Comparison of ENCODE assay signal across 25 cellular contexts in genomic region chr3:53712817-53713388, GRCh38.
DNase-seq lines count a peak whose midpoint lies in the region; ATAC-seq lines count a peak whose summit lies in the region.
"Had no signal": no experiment of that assay in that cellular context is flagged by ENCODE, and none has a peak within 500 bp of the region (broad histone marks: within the 10 kb centered on the region; RNA-seq: fewer than 3 reads in every experiment).

No MANE protein-coding gene starts in this region.

- H3K9me3 Mint-ChIP-seq in activated CD4-positive, alpha-beta T cell treated with anti-CD3 and anti-CD28 coated beads for 36 hours (ENCODE audit: low read depth) = no peaks in the 10 kb centered on the region
- H3K9me3 Mint-ChIP-seq in activated CD4-positive, alpha-beta memory T cell treated with anti-CD3 and anti-CD28 coated beads for 36 hours = no peaks in the 10 kb centered on the region
- H3K9me3 Mint-ChIP-seq in stimulated activated effector memory CD8-positive, alpha-beta T cell treated with anti-CD3 and anti-CD28 coated beads, Interleukin-12 subunit alpha, Interleukin-12 subunit beta, amount 100 ng/mL, for 72 hours = no peaks in the 10 kb centered on the region
- H3K9me3 Mint-ChIP-seq: activated naive CD8-positive, alpha-beta T cell treated with anti-CD3 and anti-CD28 coated beads for 36 hours; CD8-positive, alpha-beta T cell had no signal

- no peaks in the 10 kb centered on the region for H3K36me3 Mint-ChIP-seq in activated CD4-positive, alpha-beta T cell treated with anti-CD3 and anti-CD28 coated beads for 36 hours (ENCODE audit: low read depth)
- H3K36me3 Mint-ChIP-seq in activated CD4-positive, alpha-beta memory T cell treated with anti-CD3 and anti-CD28 coated beads for 36 hours = no peaks in the 10 kb centered on the region
- H3K36me3 Mint-ChIP-seq in stimulated activated effector memory CD8-positive, alpha-beta T cell treated with anti-CD3 and anti-CD28 coated beads, Interleukin-12 subunit alpha, Interleukin-12 subunit beta, amount 100 ng/mL, for 72 hours = no peaks in the 10 kb centered on the region
- H3K36me3 Mint-ChIP-seq: activated CD8-positive, alpha-beta memory T cell treated with anti-CD3 and anti-CD28 coated beads, Interleukin-2, amount 10 ng/mL, durations not matched to agents 7 days and 5 days; activated naive CD8-positive, alpha-beta T cell treated with anti-CD3 and anti-CD28 coated beads for 36 hours; CD8-positive, alpha-beta T cell had no signal

- no peak for ATAC-seq in activated CD4-positive, alpha-beta T cell treated with anti-CD3 and anti-CD28 coated beads for 36 hours
- ATAC-seq in HG02588 (IDR thresholded peaks at IDR 0.05; ENCODE audit: unreplicated experiment) = peak; percentile 49
- ATAC-seq in stimulated activated effector memory CD8-positive, alpha-beta T cell treated with anti-CD3 and anti-CD28 coated beads, Interleukin-12 subunit alpha, Interleukin-12 subunit beta, amount 100 ng/mL, for 72 hours = peak; percentile 62
- ATAC-seq: activated CD8-positive, alpha-beta memory T cell treated with anti-CD3 and anti-CD28 coated beads, Interleukin-2, amount 10 ng/mL, durations not matched to agents 7 days and 5 days; CD8-positive, alpha-beta T cell; HCT116; PC-3 had no signal

- peak; percentile 16 for DNase-seq in activated CD4-positive, alpha-beta T cell treated with anti-CD3 and anti-CD28 coated beads for 36 hours
- DNase-seq in activated CD4-positive, alpha-beta T cell treated with anti-CD3 and anti-CD28 coated beads for 1 hour = no peak
- peak; percentile 28 for DNase-seq in activated CD4-positive, alpha-beta memory T cell treated with anti-CD3 and anti-CD28 coated beads for 36 hours
- no peak for DNase-seq in stimulated activated effector memory CD8-positive, alpha-beta T cell treated with anti-CD3 and anti-CD28 coated beads, Interleukin-12 subunit alpha, Interleukin-12 subunit beta, amount 100 ng/mL, for 72 hours (ENCODE audit: low spot score in 2 of 2)
- DNase-seq in NCI-H2171 (lab: John Stamatoyannopoulos, UW) = no peak
- no peak for DNase-seq in hypothalamus (lab: John Stamatoyannopoulos, UW)
- DNase-seq in pons (ENCODE audit: low spot score) = no peak
- DNase-seq: activated CD8-positive, alpha-beta memory T cell treated with anti-CD3 and anti-CD28 coated beads, Interleukin-2, amount 10 ng/mL, durations not matched to agents 7 days and 5 days; activated naive CD8-positive, alpha-beta T cell treated with anti-CD3 and anti-CD28 coated beads for 36 hours; effector CD4-positive, alpha-beta T cell; erythroblast; foreskin fibroblast; NCI-H1048; NCI-H187 treated with DMSO at 0.1 percent for 48 hours; NCI-H2227 treated with DMSO at 0.1 percent for 48 hours; NCI-H748 treated with DMSO at 0.1 percent for 48 hours; PC-3; SHP77; small intestine; stimulated activated CD4-positive, alpha-beta T cell treated with anti-CD3 and anti-CD28 coated beads, Interleukin-2, amount 100 ng/mL, for 24 hours; stimulated activated naive CD4-positive, alpha-beta T cell; SW 1271 had no signal

- intact Hi-C loops in activated CD4-positive, alpha-beta T cell treated with anti-CD3 and anti-CD28 coated beads for 36 hours (cut with DNase I, micrococcal nuclease) = loop anchor here (5.0 to 10.0 kb wide), 3 partner anchors 181 to 598 kb away; no protein-coding TSS in a partner anchor
- intact Hi-C loops in activated CD4-positive, alpha-beta memory T cell treated with anti-CD3 and anti-CD28 coated beads for 36 hours (cut with micrococcal nuclease) = loop anchor here (5.0 kb wide), 1 partner anchor 411 kb away; no protein-coding TSS in a partner anchor

- H3K4me3 Mint-ChIP-seq in activated CD4-positive, alpha-beta T cell treated with anti-CD3 and anti-CD28 coated beads for 36 hours = no peak overlapping the region
- no peak overlapping the region for H3K4me3 Mint-ChIP-seq in activated CD4-positive, alpha-beta memory T cell treated with anti-CD3 and anti-CD28 coated beads for 36 hours
- H3K4me3 Mint-ChIP-seq in stimulated activated effector memory CD8-positive, alpha-beta T cell treated with anti-CD3 and anti-CD28 coated beads, Interleukin-12 subunit alpha, Interleukin-12 subunit beta, amount 100 ng/mL, for 72 hours = no peak overlapping the region
- H3K4me3 Mint-ChIP-seq: activated CD8-positive, alpha-beta memory T cell treated with anti-CD3 and anti-CD28 coated beads, Interleukin-2, amount 10 ng/mL, durations not matched to agents 7 days and 5 days; activated naive CD8-positive, alpha-beta T cell treated with anti-CD3 and anti-CD28 coated beads for 36 hours; CD8-positive, alpha-beta T cell had no signal

- H3K4me1 Mint-ChIP-seq in activated CD4-positive, alpha-beta T cell treated with anti-CD3 and anti-CD28 coated beads for 36 hours = no peaks in the 10 kb centered on the region
- H3K4me1 Mint-ChIP-seq in activated CD4-positive, alpha-beta memory T cell treated with anti-CD3 and anti-CD28 coated beads for 36 hours (ENCODE audit: low read depth) = peaks cover 5% of the 10 kb centered on the region
- H3K4me1 Mint-ChIP-seq in stimulated activated effector memory CD8-positive, alpha-beta T cell treated with anti-CD3 and anti-CD28 coated beads, Interleukin-12 subunit alpha, Interleukin-12 subunit beta, amount 100 ng/mL, for 72 hours = peaks cover 12% of the 10 kb centered on the region

- CTCF ChIA-PET in activated CD4-positive, alpha-beta T cell treated with anti-CD3 and anti-CD28 coated beads for 36 hours (lab: Charles Lee) = no interaction called here
- CTCF ChIA-PET in activated CD4-positive, alpha-beta memory T cell treated with anti-CD3 and anti-CD28 coated beads for 36 hours (lab: Charles Lee) = interaction anchor here (6.8 kb wide), 1 partner anchor 337 kb away, joined by 59 read pairs; no protein-coding TSS in a partner anchor

- POLR2A ChIA-PET in activated CD4-positive, alpha-beta T cell treated with anti-CD3 and anti-CD28 coated beads for 36 hours (lab: Charles Lee) = no interaction called here
- POLR2A ChIA-PET in activated CD4-positive, alpha-beta memory T cell treated with anti-CD3 and anti-CD28 coated beads for 36 hours (lab: Charles Lee) = no interaction called here

- peaks cover 2% of the 10 kb centered on the region for H3K27me3 Mint-ChIP-seq in activated CD4-positive, alpha-beta T cell treated with anti-CD3 and anti-CD28 coated beads for 36 hours
- H3K27me3 Mint-ChIP-seq in activated CD4-positive, alpha-beta memory T cell treated with anti-CD3 and anti-CD28 coated beads for 36 hours = peaks cover 2% of the 10 kb centered on the region
- H3K27me3 Mint-ChIP-seq: activated naive CD8-positive, alpha-beta T cell treated with anti-CD3 and anti-CD28 coated beads for 36 hours had no signal

- no peak overlapping the region for H3K27ac Mint-ChIP-seq in activated CD4-positive, alpha-beta T cell treated with anti-CD3 and anti-CD28 coated beads for 36 hours
- no peak overlapping the region for H3K27ac Mint-ChIP-seq in activated CD4-positive, alpha-beta memory T cell treated with anti-CD3 and anti-CD28 coated beads for 36 hours
- H3K27ac Mint-ChIP-seq in stimulated activated effector memory CD8-positive, alpha-beta T cell treated with anti-CD3 and anti-CD28 coated beads, Interleukin-12 subunit alpha, Interleukin-12 subunit beta, amount 100 ng/mL, for 72 hours = peak overlapping the region; percentile 20
- H3K27ac Mint-ChIP-seq: activated CD8-positive, alpha-beta memory T cell treated with anti-CD3 and anti-CD28 coated beads, Interleukin-2, amount 10 ng/mL, durations not matched to agents 7 days and 5 days; activated naive CD8-positive, alpha-beta T cell treated with anti-CD3 and anti-CD28 coated beads for 36 hours; CD8-positive, alpha-beta T cell had no signal

Comparison
In these comparisons a context has a peak if more than half of its experiments do, and no peak if none do; other contexts are left out.
1. DNase-seq: peak in activated CD4-positive, alpha-beta T cell treated with anti-CD3 and anti-CD28 coated beads for 36 hours (single experiment) and activated CD4-positive, alpha-beta memory T cell treated with anti-CD3 and anti-CD28 coated beads for 36 hours (single experiment); none in activated CD4-positive, alpha-beta T cell treated with anti-CD3 and anti-CD28 coated beads for 1 hour (single experiment), stimulated activated effector memory CD8-positive, alpha-beta T cell treated with anti-CD3 and anti-CD28 coated beads, Interleukin-12 subunit alpha, Interleukin-12 subunit beta, amount 100 ng/mL, for 72 hours (0 of 2), NCI-H2171 (single experiment), hypothalamus (0 of 51) and pons (single experiment).